8 cellular contexts compared by ENCODE assay signal in genomic region chr17:7315570-7316243, GRCh38. TPM values are rescaled to one million over a fixed set of nuclear protein-coding genes. Genes with fewer than 3 reads are reported as not detected.
A peak's percentile ranks its signal among the peaks of the same experiment; 100 is the strongest.
DNase-seq lines count a peak whose midpoint lies in the region; ATAC-seq and TF ChIP-seq lines count a peak whose summit lies in the region.

No MANE protein-coding gene starts in this region.

- in situ Hi-C loops in GM23248 (cut with MboI) = no loop called here

- H3K4me1 ChIP-seq in GM23248 (ENCODE audit: insufficient read depth) = peaks cover 30% of the 10 kb centered on the region

- H3K9me3 ChIP-seq in GM23248 (ENCODE audit: low read depth) = no peaks in the 10 kb centered on the region

- H3K79me2 ChIP-seq in GM23248 (ENCODE audit: insufficient read depth) = peaks cover 41% of the 10 kb centered on the region

- H3K4me2 ChIP-seq in GM23248 (ENCODE audit: unreplicated experiment) = peak overlapping the region; percentile 93

- H3K36me3 ChIP-seq in GM23248 (ENCODE audit: low read depth) = peaks cover 27% of the 10 kb centered on the region

- H3K27me3 ChIP-seq in GM23248 (replicated peaks; ENCODE audit: insufficient read depth) = no peaks in the 10 kb centered on the region

- H3F3A ChIP-seq in GM23248 (ENCODE audit: insufficient read depth) = peaks cover 38% of the 10 kb centered on the region

- peak overlapping the region; percentile 98 for H3K4me3 ChIP-seq in GM23248
- peak overlapping the region; percentile 70 to 77 for H3K4me3 ChIP-seq in foreskin fibroblast (ENCODE audit: low read depth in 1 of 2, low read length in 2 of 2)
- peak overlapping the region; percentile 77 for H3K4me3 ChIP-seq in retinal pigment epithelial cell (ENCODE audit: low read length)

- H4K20me1 ChIP-seq in GM23248 (ENCODE audit: insufficient read depth) = peaks cover 6% of the 10 kb centered on the region

- TF ChIP-seq CTCF in foreskin fibroblast (IDR thresholded peaks at IDR 0.05; ENCODE audit: low read depth, low read length) = no peak
- no peak for TF ChIP-seq CTCF in retinal pigment epithelial cell (conservative IDR thresholded peaks at IDR 0.05; ENCODE audit: low read depth, low read length)

- H2AFZ ChIP-seq in GM23248 = peak overlapping the region; percentile 80

- WGBS in GM23248 (ENCODE audit: low coverage in 1 of 2, low lambda C conversion rate in 2 of 2, missing lambda C conversion rate in 2 of 2), 2 experiments = 36 to 47% methylated on average over 24 to 29 of the region's 30 CpGs

- ATAC-seq in SK-N-SH treated with all-trans-retinoic acid at 6 μM for 48 hours (peak; percentile 32), GM21576 (IDR thresholded peaks at IDR 0.05; ENCODE audit: unreplicated experiment) (no peak)

- no peaks in the 10 kb centered on the region for H3K9me2 ChIP-seq in GM23248 (ENCODE audit: insufficient read depth)

- DNase-seq in GM23248 = no peak
- no peak for DNase-seq in foreskin fibroblast
- DNase-seq in retinal pigment epithelial cell (ENCODE audit: low read depth) = no peak
- no peak for DNase-seq in NCI-H69 (lab: John Stamatoyannopoulos, UW)
- no peak for DNase-seq in GOT3 (lab: John Stamatoyannopoulos, UW)
- no peak for DNase-seq in amniotic stem cell (lab: John Stamatoyannopoulos, UW)

- peak overlapping the region; percentile 67 for H3K27ac ChIP-seq in GM23248

- H3K9ac ChIP-seq in GM23248 = peak overlapping the region; percentile 81

TF ChIP-seq in SK-N-SH treated with all-trans-retinoic acid at 6 μM for 48 hours, 23 proteins besides CTCF, POLR2A, EP300 and RAD21:
- TF ChIP-seq CSRNP3 (CRISPR knock-in tag; IDR thresholded peaks at IDR 0.05) (no peak), GLIS3 (CRISPR knock-in tag; IDR thresholded peaks at IDR 0.05) (no peak), ESRRG (CRISPR knock-in tag; IDR thresholded peaks at IDR 0.05) (no peak), ISL1 (CRISPR knock-in tag; IDR thresholded peaks at IDR 0.05) (no peak), TOX (CRISPR knock-in tag; IDR thresholded peaks at IDR 0.05; ENCODE audit: borderline replicate concordance) (no peak)

RNA-seq across cellular contexts. Expression of gene GPS2, which starts 0.5 kb away (rescaled TPM):
- total RNA-seq in GM23248 (2014; rRNA removed; shearing (Covaris generic)) = 50.1 and 81.3 TPM in 2 replicates
- polyA plus RNA-seq in GM23248 (2016; fragmentation: Nextera tagmentation; extraction: Ambion mirVana) = 53.8 and 59.4 TPM in 2 replicates

RNA-seq across cellular contexts. Expression of gene EIF5A, which starts 8.3 kb away (rescaled TPM):
- 869 and 956 TPM in 2 replicates for total RNA-seq in GM23248 (2014; rRNA removed; shearing (Covaris generic))
- 998 and 1,047 TPM in 2 replicates for polyA plus RNA-seq in GM23248 (2016; fragmentation: Nextera tagmentation; extraction: Ambion mirVana)

RNA-seq across cellular contexts. Expression of gene NEURL4, which starts 13.4 kb away (rescaled TPM):
- 12.8 and 20.1 TPM in 2 replicates for total RNA-seq in GM23248 (2014; rRNA removed; shearing (Covaris generic))
- polyA plus RNA-seq in GM23248 (2016; fragmentation: Nextera tagmentation; extraction: Ambion mirVana) = 2.0 and 2.1 TPM in 2 replicates

RNA-seq across cellular contexts. Expression of gene ACAP1, which starts 20.6 kb away (rescaled TPM):
- 0.89 and 4.4 TPM in 2 replicates for total RNA-seq in GM23248 (2014; rRNA removed; shearing (Covaris generic))
- polyA plus RNA-seq in GM23248 (2016; fragmentation: Nextera tagmentation; extraction: Ambion mirVana) = 15.6 and 15.7 TPM in 2 replicates

RNA-seq across cellular contexts. Expression of gene YBX2, which starts 21.3 kb away (rescaled TPM):
- 0.22 TPM in 1 of 2 replicates, not detected in the other for total RNA-seq in GM23248 (2014; rRNA removed; shearing (Covaris generic))
- not detected in 2 replicates for polyA plus RNA-seq in GM23248 (2016; fragmentation: Nextera tagmentation; extraction: Ambion mirVana)
